In the genomic region with DNA sequence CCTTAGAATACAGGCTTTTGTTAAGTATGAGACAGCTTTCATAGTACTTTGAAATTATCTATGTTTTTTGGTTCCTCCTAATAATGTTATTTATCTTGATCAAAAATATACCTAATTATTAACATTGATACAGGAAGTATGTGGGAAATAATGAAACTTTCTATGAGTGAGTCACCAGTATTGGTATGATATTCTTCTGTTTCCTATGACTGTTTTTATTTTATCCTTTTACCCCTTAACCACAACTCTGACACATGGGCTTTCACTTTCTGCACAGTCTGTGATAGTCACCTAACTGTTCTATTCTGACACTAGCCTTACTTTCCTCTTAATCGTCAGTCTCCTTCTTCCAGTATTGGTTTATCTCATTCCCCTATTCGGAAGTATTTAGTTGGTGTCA, we compare ENCODE assay signal across 8 cellular contexts. TPM values are rescaled to one million over a fixed set of nuclear protein-coding genes. Genes with fewer than 3 reads are reported as not detected.
A peak's percentile ranks its signal among the peaks of the same experiment; 100 is the strongest.
DNase-seq lines count a peak whose midpoint lies in the region; ATAC-seq and TF ChIP-seq lines count a peak whose summit lies in the region.

No MANE protein-coding gene starts in this region.

- H3K36me3 ChIP-seq in body of pancreas (replicated peaks in 1 of 2; ENCODE audit: insufficient read depth in 1 of 2, low read depth in 2 of 2) = peaks cover 0 to 3% of the 10 kb centered on the region in 2 donors

- in situ Hi-C loops in GM13976 (cut with MboI; ENCODE audit: low sequenced_read_pairs, unreplicated experiment) = no loop called here

- POLR2A ChIA-PET in activated naive CD8-positive, alpha-beta T cell treated with anti-CD3 and anti-CD28 coated beads, Interleukin-2, amount 10 ng/mL, durations not matched to agents 7 days and 5 days (lab: Charles Lee) = interaction anchor here (0.6 to 1.2 kb wide), 2 partner anchors 13 to 56 kb away, joined by 3 to 4 read pairs; no protein-coding TSS in a partner anchor

- H3K4me1 ChIP-seq in body of pancreas = no peaks in the 10 kb centered on the region

- DNase-seq in GM13976 (ENCODE audit: low spot score) = peak; percentile 68
- no peak for DNase-seq in activated naive CD8-positive, alpha-beta T cell treated with anti-CD3 and anti-CD28 coated beads, Interleukin-2, amount 10 ng/mL, durations not matched to agents 7 days and 5 days
- DNase-seq in body of pancreas = no peak
- DNase-seq in occipital lobe (lab: John Stamatoyannopoulos, UW) = no peak
- no peak for DNase-seq in NCI-H510A (lab: John Stamatoyannopoulos, UW)
- no peak for DNase-seq in DMS153 (lab: John Stamatoyannopoulos, UW)

- no peak overlapping the region for H3K4me3 ChIP-seq in body of pancreas

- intact Hi-C loops in body of pancreas (cut with DNase I) = no loop called here

- peak; percentile 49 for ATAC-seq in GM21576 (IDR thresholded peaks at IDR 0.05; ENCODE audit: unreplicated experiment)
- peak; percentile 11 for ATAC-seq in activated naive CD8-positive, alpha-beta T cell treated with anti-CD3 and anti-CD28 coated beads, Interleukin-2, amount 10 ng/mL, durations not matched to agents 7 days and 5 days (ENCODE audit: low read depth)
- ATAC-seq in body of pancreas = no peak

- TF ChIP-seq CTCF in GM13976 (IDR thresholded peaks at IDR 0.05; ENCODE audit: borderline replicate concordance, control extremely low read depth, extremely low read depth, insufficient read depth, missing control alignments) (no peak), body of pancreas (IDR thresholded peaks at IDR 0.05) (no peak)

- peaks cover 6 to 11% (median 7%) of the 10 kb centered on the region in 3 donors for H3K4me1 Mint-ChIP-seq in IgD-negative memory B cell
- H3K4me1 Mint-ChIP-seq in activated naive CD8-positive, alpha-beta T cell treated with anti-CD3 and anti-CD28 coated beads, Interleukin-2, amount 10 ng/mL, durations not matched to agents 7 days and 5 days = peaks cover 25% of the 10 kb centered on the region

- H3K27me3 ChIP-seq in body of pancreas = no peaks in the 10 kb centered on the region

- H3K9me3 ChIP-seq in body of pancreas = no peaks in the 10 kb centered on the region

- peaks cover 4% of the 10 kb centered on the region for H3K36me3 Mint-ChIP-seq in IgD-negative memory B cell
- H3K36me3 Mint-ChIP-seq in activated naive CD8-positive, alpha-beta T cell treated with anti-CD3 and anti-CD28 coated beads, Interleukin-2, amount 10 ng/mL, durations not matched to agents 7 days and 5 days = peaks cover 2% of the 10 kb centered on the region

- H3K27ac Mint-ChIP-seq in IgD-negative memory B cell = peak overlapping the region in 1 of 3 donors; percentile 25
- H3K27ac Mint-ChIP-seq in activated naive CD8-positive, alpha-beta T cell treated with anti-CD3 and anti-CD28 coated beads, Interleukin-2, amount 10 ng/mL, durations not matched to agents 7 days and 5 days = peak overlapping the region; percentile 69

- whole genome bisulfite sequencing in body of pancreas, 2 donors = 67 to 76% methylated on average over 2 of the region's 2 CpGs

- peak overlapping the region in 3 of 4 donors; percentile 3 to 46 (median 13) for H3K4me3 Mint-ChIP-seq in IgD-negative memory B cell
- peak overlapping the region; percentile 67 for H3K4me3 Mint-ChIP-seq in activated naive CD8-positive, alpha-beta T cell treated with anti-CD3 and anti-CD28 coated beads, Interleukin-2, amount 10 ng/mL, durations not matched to agents 7 days and 5 days

- no peaks in the 10 kb centered on the region for H3K27me3 Mint-ChIP-seq in IgD-negative memory B cell
- no peaks in the 10 kb centered on the region for H3K27me3 Mint-ChIP-seq in activated naive CD8-positive, alpha-beta T cell treated with anti-CD3 and anti-CD28 coated beads, Interleukin-2, amount 10 ng/mL, durations not matched to agents 7 days and 5 days

- no peak for TF ChIP-seq POLR2A in body of pancreas (IDR thresholded peaks at IDR 0.05)

- H3K27ac ChIP-seq in body of pancreas = no peak overlapping the region

- no peaks in the 10 kb centered on the region for H3K9me3 Mint-ChIP-seq in IgD-negative memory B cell
- no peaks in the 10 kb centered on the region for H3K9me3 Mint-ChIP-seq in activated naive CD8-positive, alpha-beta T cell treated with anti-CD3 and anti-CD28 coated beads, Interleukin-2, amount 10 ng/mL, durations not matched to agents 7 days and 5 days

RNA-seq across cellular contexts. Expression of a gene that starts 4.7 kb away (rescaled TPM):
- polyA plus RNA-seq in IgD-negative memory B cell = 2.0 TPM
- 1 to 10 TPM; 4.0 to 4.7 TPM for total RNA-seq in activated naive CD8-positive, alpha-beta T cell treated with anti-CD3 and anti-CD28 coated beads, Interleukin-2, amount 10 ng/mL, durations not matched to agents 7 days and 5 days
- total RNA-seq in body of pancreas (1 to 10 TPM in 1 of 2 donors, under 1 TPM in 1; 0.33 to 3.9 TPM), occipital lobe (21.4 TPM)

RNA-seq across cellular contexts. Expression of a gene that starts 14.3 kb away (rescaled TPM):
- polyA plus RNA-seq in IgD-negative memory B cell = 102 TPM
- 100 to 1,000 TPM; 118 to 122 TPM for total RNA-seq in activated naive CD8-positive, alpha-beta T cell treated with anti-CD3 and anti-CD28 coated beads, Interleukin-2, amount 10 ng/mL, durations not matched to agents 7 days and 5 days
- total RNA-seq in body of pancreas = 100 to 1,000 TPM; 215 to 245 TPM
- 145 TPM for total RNA-seq in occipital lobe
